In the genomic region with DNA sequence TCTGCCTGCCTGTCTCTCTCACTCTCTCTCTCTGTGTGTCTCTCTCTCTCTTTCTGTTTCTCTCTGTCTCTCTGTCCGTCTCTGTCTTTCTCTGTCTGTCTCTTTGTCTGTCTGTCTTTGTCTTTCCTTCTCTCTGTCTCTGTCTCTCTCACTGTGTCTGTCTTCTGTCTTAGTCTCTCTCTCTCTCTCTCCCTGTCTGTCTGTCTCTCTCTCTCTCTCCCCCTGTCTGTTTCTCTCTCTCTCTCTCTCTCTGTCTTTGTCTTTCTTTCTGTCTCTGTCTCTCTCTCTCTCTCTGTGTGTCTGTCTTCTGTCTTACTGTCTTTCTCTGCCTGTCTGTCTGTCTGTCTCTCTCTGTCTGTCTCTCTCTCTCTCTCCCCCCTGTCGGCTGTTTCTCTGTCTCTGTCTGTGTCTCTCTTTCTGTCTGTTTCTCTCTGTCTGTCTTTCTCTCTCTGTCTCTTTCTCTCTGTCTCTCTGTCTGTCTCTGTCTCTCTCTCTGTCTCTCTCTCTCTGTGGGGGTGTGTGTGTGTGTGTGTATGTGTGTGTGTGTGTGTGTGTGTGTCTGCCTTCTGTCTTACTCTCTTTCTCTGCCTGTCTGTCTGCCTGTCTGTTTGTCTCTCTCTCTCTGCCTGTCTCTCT, we compare ENCODE assay signal across 8 cellular contexts.
DNase-seq lines count a peak whose midpoint lies in the region; ATAC-seq and TF ChIP-seq lines count a peak whose summit lies in the region.
"Not testable (repeated sequence)": the region's sequence is repeated elsewhere in the genome, so short reads cannot be mapped to it uniquely, and the experiment has no call there.

No MANE protein-coding gene starts in this region.

- not testable (repeated sequence) for H3K9me3 ChIP-seq in colonic mucosa, testis

- peak; percentile 23 for TF ChIP-seq POLR2A in testis (IDR thresholded peaks at IDR 0.05)

- not testable (repeated sequence) for H3K36me3 ChIP-seq in colonic mucosa; testis (ENCODE audit: low read depth, missing control alignments)

- not testable (repeated sequence) for H3K4me3 ChIP-seq in colonic mucosa, testis

- CTCF ChIA-PET in activated CD4-positive, alpha-beta memory T cell treated with anti-CD3 and anti-CD28 coated beads for 36 hours (lab: Charles Lee) = not testable (repeated sequence)

- not testable (repeated sequence) for H3K4me1 Mint-ChIP-seq in activated CD4-positive, alpha-beta memory T cell treated with anti-CD3 and anti-CD28 coated beads for 36 hours (ENCODE audit: low read depth); mesothelial cell of epicardium

- not testable (repeated sequence) for H3K9ac ChIP-seq in colonic mucosa (ENCODE audit: low read depth in 2 of 2, low read length in 2 of 2)

- not testable (repeated sequence) for DNase-seq in activated CD4-positive, alpha-beta memory T cell treated with anti-CD3 and anti-CD28 coated beads for 36 hours; testis
- peak; percentile 11 for DNase-seq in colonic mucosa
- DNase-seq in mesothelial cell of epicardium (ENCODE audit: low spot score in 2 of 2, unreplicated experiment in 2 of 2) = peak in 1 of 2 experiments; percentile 87

- peak overlapping the region; percentile 0 for H3K27ac Mint-ChIP-seq in activated CD4-positive, alpha-beta memory T cell treated with anti-CD3 and anti-CD28 coated beads for 36 hours
- peak overlapping the region; percentile 62 for H3K27ac Mint-ChIP-seq in mesothelial cell of epicardium

- intact Hi-C loops in activated CD4-positive, alpha-beta memory T cell treated with anti-CD3 and anti-CD28 coated beads for 36 hours (cut with micrococcal nuclease); colonic mucosa (cut with DNase I); testis (cut with DNase I; ENCODE audit: low total_unique reads): not testable (repeated sequence)

- H3K4me3 Mint-ChIP-seq in activated CD4-positive, alpha-beta memory T cell treated with anti-CD3 and anti-CD28 coated beads for 36 hours = not testable (repeated sequence)
- H3K4me3 Mint-ChIP-seq in mesothelial cell of epicardium = peak overlapping the region; percentile 0

- H3K27ac ChIP-seq in colonic mucosa, testis: not testable (repeated sequence)

- not testable (repeated sequence) for H3K27me3 Mint-ChIP-seq in activated CD4-positive, alpha-beta memory T cell treated with anti-CD3 and anti-CD28 coated beads for 36 hours; mesothelial cell of epicardium (ENCODE audit: low read depth)

- not testable (repeated sequence) for H3K36me3 Mint-ChIP-seq in activated CD4-positive, alpha-beta memory T cell treated with anti-CD3 and anti-CD28 coated beads for 36 hours; mesothelial cell of epicardium

- not testable (repeated sequence) for H3K4me1 ChIP-seq in colonic mucosa, testis

- ATAC-seq in GM18520 (IDR thresholded peaks at IDR 0.05; ENCODE audit: unreplicated experiment) (peak; percentile 71), GM21447 (IDR thresholded peaks at IDR 0.05; ENCODE audit: unreplicated experiment) (peak; percentile 79), HG02870 (IDR thresholded peaks at IDR 0.05; ENCODE audit: unreplicated experiment) (peak; percentile 67), HG03442 (IDR thresholded peaks at IDR 0.05; ENCODE audit: unreplicated experiment) (peak; percentile 72)

- not testable (repeated sequence) for H3K9me3 Mint-ChIP-seq in activated CD4-positive, alpha-beta memory T cell treated with anti-CD3 and anti-CD28 coated beads for 36 hours; mesothelial cell of epicardium

- H3K27me3 ChIP-seq in colonic mucosa, testis: not testable (repeated sequence)

- POLR2A ChIA-PET in activated CD4-positive, alpha-beta memory T cell treated with anti-CD3 and anti-CD28 coated beads for 36 hours (lab: Charles Lee) = not testable (repeated sequence)

- TF ChIP-seq CTCF in colonic mucosa (IDR thresholded peaks at IDR 0.05); mesothelial cell of epicardium (IDR thresholded peaks at IDR 0.05; ENCODE audit: unreplicated experiment); testis (IDR thresholded peaks at IDR 0.05): not testable (repeated sequence)

- whole genome bisulfite sequencing in testis, 2 donors = 55 to 69% methylated on average over 2 of the region's 2 CpGs
